ENCODE assay signal across 1 cellular context in the genomic region with DNA sequence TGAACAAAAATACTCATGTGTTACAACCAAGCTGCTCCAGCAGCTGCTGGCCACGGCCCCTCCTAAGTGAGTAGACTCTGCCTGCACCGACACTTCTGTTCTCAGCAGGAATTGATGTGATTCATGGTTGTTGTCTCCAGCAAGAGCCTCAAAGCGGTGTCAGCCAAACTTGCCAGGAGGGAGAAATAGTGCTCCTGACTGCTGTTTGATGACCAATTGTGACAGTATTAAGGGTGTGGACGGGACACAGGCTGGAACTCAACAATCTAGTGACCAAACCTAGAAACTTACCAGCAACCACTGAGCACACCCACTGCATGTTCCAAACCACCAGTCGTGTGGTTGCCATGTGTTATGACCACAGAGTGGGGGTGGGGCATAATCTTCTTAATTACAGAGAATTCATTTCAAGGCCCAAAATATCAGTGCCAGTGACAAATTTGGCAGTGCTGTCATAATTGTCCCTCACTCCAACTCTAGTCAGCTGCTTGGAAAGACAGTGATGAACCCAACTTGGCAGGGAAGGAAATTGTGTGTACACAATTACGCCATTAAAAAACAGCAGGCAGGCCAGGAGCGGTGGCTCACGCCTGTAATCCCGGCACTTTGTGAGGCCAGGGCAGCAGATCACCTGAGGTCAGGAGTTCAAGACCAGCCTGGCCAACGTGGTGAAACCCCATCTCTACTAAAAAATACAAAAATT.
TF ChIP-seq lines count a peak whose summit lies in the region.

No MANE protein-coding gene starts in this region.

TF ChIP-seq in HepG2, 621 proteins besides CTCF, POLR2A, EP300 and RAD21 (continued from another document and continues in another):
- TF ChIP-seq, protein P1, sequence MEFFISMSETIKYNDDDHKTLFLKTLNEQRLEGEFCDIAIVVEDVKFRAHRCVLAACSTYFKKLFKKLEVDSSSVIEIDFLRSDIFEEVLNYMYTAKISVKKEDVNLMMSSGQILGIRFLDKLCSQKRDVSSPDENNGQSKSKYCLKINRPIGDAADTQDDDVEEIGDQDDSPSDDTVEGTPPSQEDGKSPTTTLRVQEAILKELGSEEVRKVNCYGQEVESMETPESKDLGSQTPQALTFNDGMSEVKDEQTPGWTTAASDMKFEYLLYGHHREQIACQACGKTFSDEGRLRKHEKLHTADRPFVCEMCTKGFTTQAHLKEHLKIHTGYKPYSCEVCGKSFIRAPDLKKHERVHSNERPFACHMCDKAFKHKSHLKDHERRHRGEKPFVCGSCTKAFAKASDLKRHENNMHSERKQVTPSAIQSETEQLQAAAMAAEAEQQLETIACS (CRISPR knock-in tag; IDR thresholded peaks at IDR 0.05) = no peak
- TF ChIP-seq SPEN (CRISPR knock-in tag; IDR thresholded peaks at IDR 0.05; ENCODE audit: low read depth) (no peak), TOE1 (CRISPR knock-in tag; IDR thresholded peaks at IDR 0.05) (no peak), SRSF1 (optimal IDR thresholded peaks at IDR 0.05; ENCODE audit: low read depth, low read length) (no peak), ZNF263 (CRISPR knock-in tag; IDR thresholded peaks at IDR 0.05) (no peak), ZNF567 (CRISPR knock-in tag; IDR thresholded peaks at IDR 0.05; ENCODE audit: borderline replicate concordance) (no peak), ZSCAN20 (CRISPR knock-in tag; IDR thresholded peaks at IDR 0.05; ENCODE audit: borderline replicate concordance) (no peak), HNF4G (IDR thresholded peaks at IDR 0.05; ENCODE audit: borderline replicate concordance, low read depth, low read length) (no peak), HNF4G (CRISPR knock-in tag; IDR thresholded peaks at IDR 0.05; ENCODE audit: borderline replicate concordance, low read depth) (no peak), ZNF768 (CRISPR knock-in tag; IDR thresholded peaks at IDR 0.05) (no peak), KDM5A (IDR thresholded peaks at IDR 0.05; ENCODE audit: borderline replicate concordance, low read length) (no peak), ZKSCAN1 (IDR thresholded peaks at IDR 0.05; ENCODE audit: low read length) (no peak), ZKSCAN5 (CRISPR knock-in tag; IDR thresholded peaks at IDR 0.05) (no peak), YEATS4 (CRISPR knock-in tag; IDR thresholded peaks at IDR 0.05; ENCODE audit: borderline replicate concordance) (peak; percentile 27; the same call in 1 of the 2 replicates), ZFAT (CRISPR knock-in tag; conservative IDR thresholded peaks at IDR 0.05) (no peak), HDAC6 (IDR thresholded peaks at IDR 0.05; ENCODE audit: low read depth, low read length) (no peak), TCF12 (IDR thresholded peaks at IDR 0.05) (no peak), TCF12 (CRISPR knock-in tag; IDR thresholded peaks at IDR 0.05) (no peak), ZNF749 (CRISPR knock-in tag; IDR thresholded peaks at IDR 0.05; ENCODE audit: borderline replicate concordance) (no peak), DPF2 (CRISPR knock-in tag; IDR thresholded peaks at IDR 0.05; ENCODE audit: borderline replicate concordance, low read depth) (no peak), CBX1 (IDR thresholded peaks at IDR 0.05; ENCODE audit: low read depth) (peak; percentile 25), HMGA1 (CRISPR knock-in tag; conservative IDR thresholded peaks at IDR 0.05) (no peak), ZNF75D (CRISPR knock-in tag; IDR thresholded peaks at IDR 0.05; ENCODE audit: borderline replicate concordance) (no peak), ZNF556 (CRISPR knock-in tag; IDR thresholded peaks at IDR 0.05; ENCODE audit: borderline replicate concordance) (0 out of 2 replicates have a peak, but pooled peaks have one; percentile 29), CENPX (CRISPR knock-in tag; IDR thresholded peaks at IDR 0.05) (no peak), ZNF224 (CRISPR knock-in tag; IDR thresholded peaks at IDR 0.05) (no peak)
- TF ChIP-seq, protein P2, sequence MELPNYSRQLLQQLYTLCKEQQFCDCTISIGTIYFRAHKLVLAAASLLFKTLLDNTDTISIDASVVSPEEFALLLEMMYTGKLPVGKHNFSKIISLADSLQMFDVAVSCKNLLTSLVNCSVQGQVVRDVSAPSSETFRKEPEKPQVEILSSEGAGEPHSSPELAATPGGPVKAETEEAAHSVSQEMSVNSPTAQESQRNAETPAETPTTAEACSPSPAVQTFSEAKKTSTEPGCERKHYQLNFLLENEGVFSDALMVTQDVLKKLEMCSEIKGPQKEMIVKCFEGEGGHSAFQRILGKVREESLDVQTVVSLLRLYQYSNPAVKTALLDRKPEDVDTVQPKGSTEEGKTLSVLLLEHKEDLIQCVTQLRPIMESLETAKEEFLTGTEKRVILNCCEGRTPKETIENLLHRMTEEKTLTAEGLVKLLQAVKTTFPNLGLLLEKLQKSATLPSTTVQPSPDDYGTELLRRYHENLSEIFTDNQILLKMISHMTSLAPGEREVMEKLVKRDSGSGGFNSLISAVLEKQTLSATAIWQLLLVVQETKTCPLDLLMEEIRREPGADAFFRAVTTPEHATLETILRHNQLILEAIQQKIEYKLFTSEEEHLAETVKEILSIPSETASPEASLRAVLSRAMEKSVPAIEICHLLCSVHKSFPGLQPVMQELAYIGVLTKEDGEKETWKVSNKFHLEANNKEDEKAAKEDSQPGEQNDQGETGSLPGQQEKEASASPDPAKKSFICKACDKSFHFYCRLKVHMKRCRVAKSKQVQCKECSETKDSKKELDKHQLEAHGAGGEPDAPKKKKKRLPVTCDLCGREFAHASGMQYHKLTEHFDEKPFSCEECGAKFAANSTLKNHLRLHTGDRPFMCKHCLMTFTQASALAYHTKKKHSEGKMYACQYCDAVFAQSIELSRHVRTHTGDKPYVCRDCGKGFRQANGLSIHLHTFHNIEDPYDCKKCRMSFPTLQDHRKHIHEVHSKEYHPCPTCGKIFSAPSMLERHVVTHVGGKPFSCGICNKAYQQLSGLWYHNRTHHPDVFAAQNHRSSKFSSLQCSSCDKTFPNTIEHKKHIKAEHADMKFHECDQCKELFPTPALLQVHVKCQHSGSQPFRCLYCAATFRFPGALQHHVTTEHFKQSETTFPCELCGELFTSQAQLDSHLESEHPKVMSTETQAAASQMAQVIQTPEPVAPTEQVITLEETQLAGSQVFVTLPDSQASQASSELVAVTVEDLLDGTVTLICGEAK (IDR thresholded peaks at IDR 0.05) = no peak
- TF ChIP-seq, protein P2 (CRISPR knock-in tag; IDR thresholded peaks at IDR 0.05) = no peak
- TF ChIP-seq, protein P3, sequence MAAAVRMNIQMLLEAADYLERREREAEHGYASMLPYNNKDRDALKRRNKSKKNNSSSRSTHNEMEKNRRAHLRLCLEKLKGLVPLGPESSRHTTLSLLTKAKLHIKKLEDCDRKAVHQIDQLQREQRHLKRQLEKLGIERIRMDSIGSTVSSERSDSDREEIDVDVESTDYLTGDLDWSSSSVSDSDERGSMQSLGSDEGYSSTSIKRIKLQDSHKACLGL (CRISPR knock-in tag; IDR thresholded peaks at IDR 0.05) = no peak; the same call in 1 of the 2 replicates
- TF ChIP-seq, protein P4, sequence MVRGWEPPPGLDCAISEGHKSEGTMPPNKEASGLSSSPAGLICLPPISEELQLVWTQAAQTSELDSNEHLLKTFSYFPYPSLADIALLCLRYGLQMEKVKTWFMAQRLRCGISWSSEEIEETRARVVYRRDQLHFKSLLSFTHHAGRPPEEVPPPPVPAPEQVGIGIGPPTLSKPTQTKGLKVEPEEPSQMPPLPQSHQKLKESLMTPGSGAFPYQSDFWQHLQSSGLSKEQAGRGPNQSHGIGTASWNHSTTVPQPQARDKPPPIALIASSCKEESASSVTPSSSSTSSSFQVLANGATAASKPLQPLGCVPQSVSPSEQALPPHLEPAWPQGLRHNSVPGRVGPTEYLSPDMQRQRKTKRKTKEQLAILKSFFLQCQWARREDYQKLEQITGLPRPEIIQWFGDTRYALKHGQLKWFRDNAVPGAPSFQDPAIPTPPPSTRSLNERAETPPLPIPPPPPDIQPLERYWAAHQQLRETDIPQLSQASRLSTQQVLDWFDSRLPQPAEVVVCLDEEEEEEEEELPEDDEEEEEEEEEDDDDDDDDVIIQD (CRISPR knock-in tag; IDR thresholded peaks at IDR 0.05; ENCODE audit: low read depth) = no peak
- TF ChIP-seq, protein P5, sequence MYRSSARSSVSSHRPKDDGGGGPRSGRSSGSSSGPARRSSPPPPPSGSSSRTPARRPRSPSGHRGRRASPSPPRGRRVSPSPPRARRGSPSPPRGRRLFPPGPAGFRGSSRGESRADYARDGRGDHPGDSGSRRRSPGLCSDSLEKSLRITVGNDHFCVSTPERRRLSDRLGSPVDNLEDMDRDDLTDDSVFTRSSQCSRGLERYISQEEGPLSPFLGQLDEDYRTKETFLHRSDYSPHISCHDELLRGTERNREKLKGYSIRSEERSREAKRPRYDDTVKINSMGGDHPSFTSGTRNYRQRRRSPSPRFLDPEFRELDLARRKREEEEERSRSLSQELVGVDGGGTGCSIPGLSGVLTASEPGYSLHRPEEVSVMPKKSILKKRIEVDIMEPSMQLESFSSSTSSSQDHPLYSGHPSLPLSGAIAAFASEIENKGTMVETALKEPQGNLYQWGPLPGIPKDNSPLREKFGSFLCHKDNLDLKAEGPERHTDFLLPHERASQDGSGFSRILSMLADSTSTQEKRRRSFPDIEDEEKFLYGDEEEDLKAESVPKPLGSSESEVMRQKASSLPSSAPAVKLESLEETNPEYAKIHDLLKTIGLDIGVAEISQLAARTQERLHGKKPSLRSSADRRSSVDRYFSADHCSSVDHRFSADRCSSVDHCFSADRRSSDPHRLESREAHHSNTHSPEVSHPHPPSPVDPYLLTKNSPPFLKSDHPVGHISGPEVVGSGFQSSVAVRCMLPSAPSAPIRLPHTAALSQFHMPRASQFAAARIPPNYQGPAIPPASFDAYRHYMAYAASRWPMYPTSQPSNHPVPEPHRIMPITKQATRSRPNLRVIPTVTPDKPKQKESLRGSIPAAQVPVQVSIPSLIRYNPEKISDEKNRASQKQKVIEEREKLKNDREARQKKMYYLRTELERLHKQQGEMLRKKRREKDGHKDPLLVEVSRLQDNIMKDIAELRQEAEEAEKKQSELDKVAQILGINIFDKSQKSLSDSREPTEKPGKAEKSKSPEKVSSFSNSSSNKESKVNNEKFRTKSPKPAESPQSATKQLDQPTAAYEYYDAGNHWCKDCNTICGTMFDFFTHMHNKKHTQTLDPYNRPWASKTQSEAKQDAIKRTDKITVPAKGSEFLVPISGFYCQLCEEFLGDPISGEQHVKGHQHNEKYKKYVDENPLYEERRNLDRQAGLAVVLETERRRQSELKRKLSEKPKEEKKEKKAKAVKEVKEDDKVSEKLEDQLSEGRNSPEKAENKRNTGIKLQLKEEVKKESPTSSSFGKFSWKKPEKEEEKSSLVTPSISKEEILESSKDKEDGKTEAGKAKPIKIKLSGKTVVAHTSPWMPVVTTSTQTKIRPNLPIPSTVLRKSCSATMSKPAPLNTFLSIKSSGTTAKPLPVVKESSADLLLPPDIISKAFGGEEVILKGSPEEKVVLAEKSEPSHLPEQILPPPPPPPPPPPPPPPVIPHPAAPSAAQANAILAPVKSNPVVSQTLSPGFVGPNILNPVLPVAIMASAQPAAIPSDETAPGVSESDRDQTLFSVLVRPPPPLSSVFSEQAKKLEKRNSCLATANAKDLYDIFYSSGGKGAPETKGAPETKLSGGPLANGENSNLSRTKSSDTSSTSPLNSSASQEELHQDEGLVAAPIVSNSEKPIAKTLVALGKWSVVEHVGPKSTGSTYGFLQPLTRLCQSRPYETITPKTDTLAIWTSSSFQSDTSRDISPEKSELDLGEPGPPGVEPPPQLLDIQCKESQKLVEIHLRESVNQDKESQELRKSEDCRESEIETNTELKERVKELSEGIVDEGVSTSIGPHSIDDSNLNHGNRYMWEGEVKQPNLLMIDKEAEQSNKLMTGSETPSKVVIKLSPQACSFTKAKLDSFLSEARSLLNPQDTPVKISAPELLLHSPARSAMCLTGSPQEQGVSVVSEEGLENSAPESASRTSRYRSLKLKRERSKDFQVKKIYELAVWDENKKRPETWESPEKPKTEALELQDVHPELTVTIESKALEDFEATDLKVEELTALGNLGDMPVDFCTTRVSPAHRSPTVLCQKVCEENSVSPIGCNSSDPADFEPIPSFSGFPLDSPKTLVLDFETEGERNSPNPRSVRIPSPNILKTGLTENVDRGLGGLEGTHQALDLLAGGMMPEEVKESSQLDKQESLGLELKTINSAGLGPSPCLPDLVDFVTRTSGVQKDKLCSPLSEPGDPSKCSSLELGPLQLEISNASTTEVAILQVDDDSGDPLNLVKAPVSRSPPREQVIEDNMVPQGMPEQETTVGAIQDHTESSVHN (CRISPR knock-in tag; IDR thresholded peaks at IDR 0.05) = 0 out of 2 replicates have a peak, but pooled peaks have one; percentile 5
- TF ChIP-seq, protein P6, sequence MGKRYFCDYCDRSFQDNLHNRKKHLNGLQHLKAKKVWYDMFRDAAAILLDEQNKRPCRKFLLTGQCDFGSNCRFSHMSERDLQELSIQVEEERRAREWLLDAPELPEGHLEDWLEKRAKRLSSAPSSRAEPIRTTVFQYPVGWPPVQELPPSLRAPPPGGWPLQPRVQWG (CRISPR knock-in tag; IDR thresholded peaks at IDR 0.05; ENCODE audit: borderline replicate concordance, low read depth) = no peak
- TF ChIP-seq, protein P7, sequence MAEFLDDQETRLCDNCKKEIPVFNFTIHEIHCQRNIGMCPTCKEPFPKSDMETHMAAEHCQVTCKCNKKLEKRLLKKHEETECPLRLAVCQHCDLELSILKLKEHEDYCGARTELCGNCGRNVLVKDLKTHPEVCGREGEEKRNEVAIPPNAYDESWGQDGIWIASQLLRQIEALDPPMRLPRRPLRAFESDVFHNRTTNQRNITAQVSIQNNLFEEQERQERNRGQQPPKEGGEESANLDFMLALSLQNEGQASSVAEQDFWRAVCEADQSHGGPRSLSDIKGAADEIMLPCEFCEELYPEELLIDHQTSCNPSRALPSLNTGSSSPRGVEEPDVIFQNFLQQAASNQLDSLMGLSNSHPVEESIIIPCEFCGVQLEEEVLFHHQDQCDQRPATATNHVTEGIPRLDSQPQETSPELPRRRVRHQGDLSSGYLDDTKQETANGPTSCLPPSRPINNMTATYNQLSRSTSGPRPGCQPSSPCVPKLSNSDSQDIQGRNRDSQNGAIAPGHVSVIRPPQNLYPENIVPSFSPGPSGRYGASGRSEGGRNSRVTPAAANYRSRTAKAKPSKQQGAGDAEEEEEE (CRISPR knock-in tag; IDR thresholded peaks at IDR 0.05; ENCODE audit: borderline replicate concordance) = no peak
